ENCODE assay signal across 29 cellular contexts in genomic region chr5:164708831-164709230, GRCh38.
"Had no signal": no experiment of that assay in that cellular context is flagged by ENCODE, and none has a peak within 500 bp of the region (broad histone marks: within the 10 kb centered on the region; RNA-seq: fewer than 3 reads in every experiment).

No MANE protein-coding gene starts in this region.

- H3K4me3 ChIP-seq: adrenal gland, ascending aorta, cardiac muscle cell, colonic mucosa, gastroesophageal sphincter, left lung, lower lobe of right lung, right lobe of liver, thoracic aorta, vagina had no signal

- H3K4me1 ChIP-seq: adrenal gland, ascending aorta, colonic mucosa, gastroesophageal sphincter, left lung, lower lobe of right lung, right lobe of liver, vagina had no signal

- H3K27me3 ChIP-seq: adrenal gland, ascending aorta, cardiac muscle cell, colonic mucosa, gastroesophageal sphincter, left lung, right lobe of liver, vagina had no signal

- H3K36me3 ChIP-seq: adrenal gland, ascending aorta, cardiac muscle cell, colonic mucosa, gastroesophageal sphincter, left lung, lower lobe of right lung, right lobe of liver, thoracic aorta, vagina had no signal

- H3K27ac ChIP-seq: adrenal gland, ascending aorta, cardiac muscle cell, colonic mucosa, gastroesophageal sphincter, left lung, lower lobe of right lung, right lobe of liver, thoracic aorta, vagina had no signal

- H3K9me3 ChIP-seq: adrenal gland, ascending aorta, colonic mucosa, gastroesophageal sphincter, left lung, lower lobe of right lung, right lobe of liver, thoracic aorta, vagina had no signal

- DNase-seq: activated CD4-positive, alpha-beta T cell treated with anti-CD3 and anti-CD28 coated beads for 4 hours; activated CD4-positive, alpha-beta T cell treated with anti-CD3 and anti-CD28 coated beads, Interleukin-2, amount 50 U/mL, for 4 hours; activated effector memory CD4-positive, alpha-beta T cell treated with Interleukin-2 at 50 U/mL for 16 hours; activated naive CD4-positive, alpha-beta T cell treated with Interleukin-2 at 50 U/mL for 16 hours; activated naive CD8-positive, alpha-beta T cell treated with anti-CD3 and anti-CD28 coated beads for 36 hours; activated T-cell treated with anti-CD3 and anti-CD28 coated beads for 4 hours; activated T-cell treated with anti-CD3 and anti-CD28 coated beads, Interleukin-2, amount 50 U/mL, for 72 hours; adrenal gland; cerebellar nuclear complex; colonic mucosa; effector CD8-positive, alpha-beta T cell; erythroblast; head of caudate nucleus; hypothalamus; left lung; lower lobe of right lung; mesenchymal stem cell; natural killer cell; posterior cingulate gyrus; right lobe of liver; stimulated activated CD4-positive, alpha-beta T cell treated with anti-CD3 and anti-CD28 coated beads, Interleukin-2, amount 100 ng/mL, for 48 hours; stimulated activated naive CD4-positive, alpha-beta T cell treated with Interleukin-2 at 50 U/mL for 16 hours; T-helper 1 cell; trophoblast cell had no signal
